In the genomic region with DNA sequence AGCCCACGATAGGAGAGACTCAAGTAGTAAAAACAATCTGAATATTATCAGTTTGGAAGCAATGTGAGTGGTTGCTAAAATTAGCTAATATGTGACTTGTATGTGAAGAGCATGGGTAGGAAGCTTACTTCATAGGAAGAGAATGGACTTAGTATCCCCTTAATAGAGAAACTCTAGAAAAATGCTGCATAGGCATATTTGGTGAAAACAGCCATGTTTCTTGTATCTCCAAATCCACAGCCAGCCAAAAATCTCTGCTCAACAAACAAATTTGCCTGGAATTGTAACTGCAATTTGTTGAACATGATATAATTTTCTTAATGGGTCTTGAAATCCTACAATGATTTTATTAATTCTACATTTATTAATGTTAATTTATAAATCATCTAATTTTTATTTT, we compare ENCODE assay signal across 28 cellular contexts.
"Had no signal": no experiment of that assay in that cellular context is flagged by ENCODE, and none has a peak within 500 bp of the region (broad histone marks: within the 10 kb centered on the region; RNA-seq: fewer than 3 reads in every experiment).

No MANE protein-coding gene starts in this region.

- FAIRE-seq: colon, endometrium, endothelial cell of umbilical vein, frontal cortex had no signal

- H3K4me1 ChIP-seq: colonic mucosa, esophagus squamous epithelium, foreskin keratinocyte, gastrocnemius medialis, heart left ventricle, heart right ventricle had no signal

- H3K36me3 ChIP-seq: colonic mucosa, esophagus muscularis mucosa, esophagus squamous epithelium, gastrocnemius medialis, gastroesophageal sphincter, heart left ventricle, heart right ventricle had no signal

- H3K4me3 ChIP-seq: colonic mucosa, coronary artery, dorsolateral prefrontal cortex, esophagus muscularis mucosa, esophagus squamous epithelium, gastrocnemius medialis, gastroesophageal sphincter, heart left ventricle, heart right ventricle had no signal

- H3K27ac ChIP-seq: colonic mucosa, coronary artery, dorsolateral prefrontal cortex, epithelial cell of prostate, esophagus muscularis mucosa, esophagus squamous epithelium, foreskin keratinocyte, gastrocnemius medialis, gastroesophageal sphincter, heart left ventricle, heart right ventricle had no signal

- H3K27me3 ChIP-seq: colonic mucosa, esophagus muscularis mucosa, esophagus squamous epithelium, foreskin keratinocyte, gastrocnemius medialis, gastroesophageal sphincter had no signal

- ATAC-seq: effector memory CD8-positive, alpha-beta T cell; esophagus mucosa; foreskin keratinocyte; gastrocnemius medialis; gastroesophageal sphincter; heart left ventricle; heart right ventricle had no signal

- H3K9me3 ChIP-seq: colonic mucosa, esophagus muscularis mucosa, esophagus squamous epithelium, gastrocnemius medialis, gastroesophageal sphincter, heart left ventricle, heart right ventricle had no signal

- DNase-seq: colonic mucosa; cortex of kidney; dermis blood vessel endothelial cell; dorsolateral prefrontal cortex; effector CD4-positive, alpha-beta T cell; effector CD8-positive, alpha-beta T cell; effector memory CD4-positive, alpha-beta T cell; effector memory CD8-positive, alpha-beta T cell; endodermal cell; erythroblast; esophagus squamous epithelium; foreskin fibroblast; foreskin keratinocyte; foreskin melanocyte; gastrocnemius medialis; glutamatergic neuron; head of caudate nucleus; heart left ventricle; heart right ventricle had no signal
